In the genomic region with DNA sequence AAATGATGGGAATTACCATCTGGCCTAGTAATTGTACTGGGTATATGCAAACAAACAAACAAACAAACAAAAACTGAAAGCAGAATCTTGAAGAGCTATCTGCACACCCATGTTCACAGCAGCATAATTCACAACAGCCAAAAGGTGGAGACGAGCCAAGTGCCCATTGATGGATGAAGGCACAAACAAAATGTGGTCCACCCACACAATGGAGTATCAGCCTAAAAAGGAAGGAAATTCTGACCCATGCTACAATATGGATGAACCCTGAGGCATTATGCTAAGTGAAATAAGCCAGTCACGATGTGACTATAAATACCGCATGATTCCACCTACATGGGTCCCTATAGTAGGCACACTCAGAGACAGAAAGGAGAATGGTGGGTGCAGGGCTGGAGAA, we compare ENCODE assay signal across 20 cellular contexts. TPM values are rescaled to one million over a fixed set of nuclear protein-coding genes. Genes with fewer than 3 reads are reported as not detected.
DNase-seq lines count a peak whose midpoint lies in the region; ATAC-seq and TF ChIP-seq lines count a peak whose summit lies in the region.
"Had no signal": no experiment of that assay in that cellular context is flagged by ENCODE, and none has a peak within 500 bp of the region (broad histone marks: within the 10 kb centered on the region; RNA-seq: fewer than 3 reads in every experiment).

No MANE protein-coding gene starts in this region.

- H3K4me3 Mint-ChIP-seq in stimulated activated naive CD8-positive, alpha-beta T cell treated with anti-CD3 and anti-CD28 coated beads, Interleukin-15, Interleukin-2, amounts not matched to agents 100 ng/mL and 50 ng/mL, for 24 hours = no peak overlapping the region
- no peak overlapping the region for H3K4me3 Mint-ChIP-seq in chondrocyte (ENCODE audit: unreplicated experiment)
- H3K4me3 Mint-ChIP-seq: CD4-positive, CD25-positive, alpha-beta regulatory T cell; H9 had no signal

- no peaks in the 10 kb centered on the region for H3K27me3 ChIP-seq in esophagus squamous epithelium

- peaks cover 10 to 97% (median 24%) of the 10 kb centered on the region in 3 donors for H3K36me3 ChIP-seq in esophagus squamous epithelium

- intact Hi-C loops in esophagus squamous epithelium (cut with DNase I) = no loop called here

- no peaks in the 10 kb centered on the region for H3K27me3 Mint-ChIP-seq in stimulated activated naive CD8-positive, alpha-beta T cell treated with anti-CD3 and anti-CD28 coated beads, Interleukin-15, Interleukin-2, amounts not matched to agents 100 ng/mL and 50 ng/mL, for 24 hours
- H3K27me3 Mint-ChIP-seq in chondrocyte (ENCODE audit: low read depth) = no peaks in the 10 kb centered on the region
- H3K27me3 Mint-ChIP-seq: CD4-positive, CD25-positive, alpha-beta regulatory T cell had no signal

- H3K27ac Mint-ChIP-seq in stimulated activated naive CD8-positive, alpha-beta T cell treated with anti-CD3 and anti-CD28 coated beads, Interleukin-15, Interleukin-2, amounts not matched to agents 100 ng/mL and 50 ng/mL, for 24 hours = peak overlapping the region; percentile 29
- H3K27ac Mint-ChIP-seq in chondrocyte (ENCODE audit: unreplicated experiment) = peak overlapping the region; percentile 6
- H3K27ac Mint-ChIP-seq: H9 had no signal

- no peak for TF ChIP-seq POLR2A in esophagus squamous epithelium (IDR thresholded peaks at IDR 0.05)

- 75 to 83% methylated on average over 3 of the region's 3 CpGs for WGBS in esophagus squamous epithelium, 2 donors

- no peak overlapping the region for H3K27ac ChIP-seq in esophagus squamous epithelium
- H3K27ac ChIP-seq: GM23248, KMS-11 had no signal

- no peak overlapping the region for H3K4me3 ChIP-seq in esophagus squamous epithelium
- H3K4me3 ChIP-seq: GM12878, GM23248 had no signal

- TF ChIP-seq CTCF in chondrocyte (IDR thresholded peaks at IDR 0.05) (no peak), esophagus squamous epithelium (IDR thresholded peaks at IDR 0.05) (no peak)

- DNase-seq in stimulated activated naive CD8-positive, alpha-beta T cell treated with anti-CD3 and anti-CD28 coated beads, Interleukin-15, Interleukin-2, amounts not matched to agents 100 U/mL and 50 U/mL, for 24 hours = no peak
- no peak for DNase-seq in chondrocyte (ENCODE audit: low spot score)
- peak; percentile 18 for DNase-seq in islet precursor cell
- DNase-seq in esophagus squamous epithelium (lab: John Stamatoyannopoulos, UW) = no peak
- no peak for DNase-seq in NCI-H2196 treated with DMSO at 0.1 percent for 48 hours (lab: John Stamatoyannopoulos, UW; ENCODE audit: unreplicated experiment)
- DNase-seq: CD4-positive, CD25-positive, alpha-beta regulatory T cell; DND-41; GM23248; IMR-90; NCI-H1105; NCI-H2029 treated with DMSO at 0.1 percent for 48 hours; NCI-H524 treated with DMSO at 0.1 percent for 48 hours; NCI-H82 had no signal

- H3K9me3 Mint-ChIP-seq in stimulated activated naive CD8-positive, alpha-beta T cell treated with anti-CD3 and anti-CD28 coated beads, Interleukin-15, Interleukin-2, amounts not matched to agents 100 ng/mL and 50 ng/mL, for 24 hours = no peaks in the 10 kb centered on the region
- no peaks in the 10 kb centered on the region for H3K9me3 Mint-ChIP-seq in chondrocyte (ENCODE audit: low read depth)
- H3K9me3 Mint-ChIP-seq: H9 had no signal

- H3K4me1 ChIP-seq in esophagus squamous epithelium = peaks cover 0 to 28% (median 2%) of the 10 kb centered on the region in 3 donors

- ATAC-seq in stimulated activated naive CD8-positive, alpha-beta T cell treated with anti-CD3 and anti-CD28 coated beads, Interleukin-15, Interleukin-2, amounts not matched to agents 100 U/mL and 50 U/mL, for 24 hours = no peak
- ATAC-seq in HG02981 (IDR thresholded peaks at IDR 0.05; ENCODE audit: unreplicated experiment) = no peak
- no peak for ATAC-seq in HG03460 (IDR thresholded peaks at IDR 0.05; ENCODE audit: unreplicated experiment)
- ATAC-seq: GM12878, Panc1 had no signal

- peaks cover 5% of the 10 kb centered on the region for H3K4me1 Mint-ChIP-seq in stimulated activated naive CD8-positive, alpha-beta T cell treated with anti-CD3 and anti-CD28 coated beads, Interleukin-15, Interleukin-2, amounts not matched to agents 100 ng/mL and 50 ng/mL, for 24 hours (ENCODE audit: low read depth)
- H3K4me1 Mint-ChIP-seq in chondrocyte (ENCODE audit: low read depth) = no peaks in the 10 kb centered on the region

- peaks cover 48% of the 10 kb centered on the region for H3K36me3 Mint-ChIP-seq in stimulated activated naive CD8-positive, alpha-beta T cell treated with anti-CD3 and anti-CD28 coated beads, Interleukin-15, Interleukin-2, amounts not matched to agents 100 ng/mL and 50 ng/mL, for 24 hours (ENCODE audit: low read depth)
- H3K36me3 Mint-ChIP-seq in chondrocyte (ENCODE audit: low read depth) = peaks cover 38% of the 10 kb centered on the region

- no peaks in the 10 kb centered on the region for H3K9me3 ChIP-seq in esophagus squamous epithelium

RNA-seq across cellular contexts. Expression of gene XPC, which starts 24.2 kb away (rescaled TPM):
- 24.9 to 35.9 TPM (median 26.8 TPM) in 3 replicates for total RNA-seq in chondrocyte
- 10 to 100 TPM; 14.4 to 47.9 (median 30.0) TPM for total RNA-seq in esophagus squamous epithelium

RNA-seq across cellular contexts. Expression of gene LSM3, which starts 24.4 kb away (rescaled TPM):
- 8.1 to 12.8 TPM (median 8.4 TPM) in 3 replicates for total RNA-seq in chondrocyte
- total RNA-seq in esophagus squamous epithelium = 10 to 100 TPM in 3 of 4 donors, 1 to 10 TPM in 1; 6.3 to 21.5 (median 13.7) TPM

RNA-seq across cellular contexts. Expression of gene TMEM43, which starts 29.4 kb away (rescaled TPM):
- total RNA-seq in chondrocyte (83.4 to 89.1 TPM (median 84.9 TPM) in 3 replicates), esophagus squamous epithelium (100 to 1,000 TPM in 1 of 4 donors, 10 to 100 TPM in 3; 64.0 to 140 (median 76.3) TPM)

RNA-seq across cellular contexts. Expression of gene CHCHD4, which starts 29.6 kb away (rescaled TPM):
- 6.1 to 8.1 TPM (median 7.2 TPM) in 3 replicates for total RNA-seq in chondrocyte
- 10 to 100 TPM in 3 of 4 donors, 1 to 10 TPM in 1; 4.2 to 17.8 (median 16.3) TPM for total RNA-seq in esophagus squamous epithelium
